In the genomic region with DNA sequence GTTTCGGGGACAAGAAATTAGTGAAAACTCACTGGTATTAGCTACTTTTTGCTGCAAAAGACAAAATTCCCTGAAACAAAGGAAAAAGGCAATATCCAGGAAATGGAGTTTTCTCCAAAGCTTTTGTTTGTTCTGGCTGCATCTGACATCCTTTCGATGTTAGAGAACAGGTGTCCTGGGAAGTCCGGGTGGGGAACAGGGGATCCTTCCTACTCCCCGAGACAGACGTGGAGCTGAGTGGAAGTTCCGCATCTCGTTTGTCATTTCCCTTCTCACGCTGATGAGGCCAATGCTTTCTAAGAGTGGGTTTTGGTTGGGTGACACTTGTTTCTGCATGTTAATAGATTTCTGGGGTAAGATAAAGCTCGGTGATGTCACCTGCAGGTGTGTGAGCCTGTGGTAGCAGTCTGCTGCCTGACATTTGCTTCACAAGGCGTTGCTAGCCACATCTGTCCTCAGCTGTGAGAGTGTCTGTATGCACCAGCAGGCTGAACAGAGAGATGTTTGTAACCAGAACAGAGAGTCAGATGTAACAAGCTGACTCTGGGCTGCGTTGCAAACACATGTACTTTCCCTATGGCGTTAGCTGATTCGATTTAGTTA, we compare ENCODE assay signal across 8 cellular contexts.
DNase-seq lines count a peak whose midpoint lies in the region; ATAC-seq and TF ChIP-seq lines count a peak whose summit lies in the region.

No MANE protein-coding gene starts in this region.

- peak; percentile 32 to 67 for DNase-seq in activated CD8-positive, alpha-beta memory T cell treated with anti-CD3 and anti-CD28 coated beads for 4 hours (ENCODE audit: low read depth in 2 of 2)
- no peak for DNase-seq in activated CD8-positive, alpha-beta memory T cell treated with anti-CD3 and anti-CD28 coated beads, Interleukin-2, amount 50 U/mL, for 48 hours
- peak; percentile 87 for DNase-seq in activated CD8-positive, alpha-beta memory T cell treated with anti-CD3 and anti-CD28 coated beads, Interleukin-2, amount 10 ng/mL, durations not matched to agents 7 days and 5 days
- peak; percentile 89 for DNase-seq in medulla oblongata (ENCODE audit: extremely low spot score)
- no peak for DNase-seq in PC-3
- no peak for DNase-seq in NCI-H1092 treated with DMSO at 0.1 percent for 48 hours (lab: John Stamatoyannopoulos, UW)
- no peak for DNase-seq in Calu3

- H3F3A ChIP-seq in PC-3 (ENCODE audit: low read length, unreplicated experiment) = no peaks in the 10 kb centered on the region

- intact Hi-C loops in PC-3 (cut with micrococcal nuclease) (no loop called here), Calu3 (cut with micrococcal nuclease; ENCODE audit: unreplicated experiment) (no loop called here)

- no peaks in the 10 kb centered on the region for H3K4me1 ChIP-seq in PC-3 (ENCODE audit: insufficient read depth, low read length)

- POLR2A ChIA-PET in PC-3 (lab: Charles Lee; ENCODE audit: unreplicated experiment) = no interaction called here

- H3K9me3 Mint-ChIP-seq in activated CD8-positive, alpha-beta memory T cell treated with anti-CD3 and anti-CD28 coated beads, Interleukin-2, amount 10 ng/mL, durations not matched to agents 7 days and 5 days (ENCODE audit: low read depth) = no peaks in the 10 kb centered on the region
- H3K9me3 Mint-ChIP-seq in Calu3 (ENCODE audit: low read depth, unreplicated experiment) = no peaks in the 10 kb centered on the region

- no peaks in the 10 kb centered on the region for H3K36me3 ChIP-seq in PC-3 (ENCODE audit: low read depth, low read length)

- H3K27me3 Mint-ChIP-seq in activated CD8-positive, alpha-beta memory T cell treated with anti-CD3 and anti-CD28 coated beads, Interleukin-2, amount 10 ng/mL, durations not matched to agents 7 days and 5 days = peaks cover 45% of the 10 kb centered on the region
- peaks cover 71% of the 10 kb centered on the region for H3K27me3 Mint-ChIP-seq in Calu3 (ENCODE audit: unreplicated experiment)

- H2AFZ ChIP-seq in PC-3 (ENCODE audit: low read length) = no peak overlapping the region

- no peaks in the 10 kb centered on the region for H4K20me1 ChIP-seq in PC-3 (ENCODE audit: low read length)

- H3K4me3 Mint-ChIP-seq in activated CD8-positive, alpha-beta memory T cell treated with anti-CD3 and anti-CD28 coated beads, Interleukin-2, amount 10 ng/mL, durations not matched to agents 7 days and 5 days = peak overlapping the region; percentile 55
- H3K4me3 Mint-ChIP-seq in Calu3 (ENCODE audit: low read depth, unreplicated experiment) = no peak overlapping the region

- H3K9ac ChIP-seq in PC-3 (ENCODE audit: low read length) = no peak overlapping the region

- H3K4me2 ChIP-seq in PC-3 (ENCODE audit: low read length) = no peak overlapping the region

- H3K27me3 ChIP-seq in PC-3 (ENCODE audit: low read length) = no peaks in the 10 kb centered on the region

- H3K79me2 ChIP-seq in PC-3 (ENCODE audit: low read length) = no peaks in the 10 kb centered on the region

- CTCF ChIA-PET in activated CD8-positive, alpha-beta memory T cell treated with anti-CD3 and anti-CD28 coated beads, Interleukin-2, amount 10 ng/mL, durations not matched to agents 7 days and 5 days (lab: Charles Lee) = interaction anchor here (0.7 to 4.9 kb wide), 10 partner anchors 9 to 263 kb away, joined by 3 to 32 read pairs (median 4); a partner anchor contains a TSS
- CTCF ChIA-PET in PC-3 (lab: Charles Lee) (no interaction called here), Calu3 (lab: Charles Lee) (interaction anchor here (0.6 kb wide), 1 partner anchor 216 kb away, joined by 4 read pairs; no protein-coding TSS in a partner anchor)

- no peak for TF ChIP-seq CTCF in PC-3 (conservative IDR thresholded peaks at IDR 0.05; ENCODE audit: low read depth, low read length)
- TF ChIP-seq CTCF in Calu3 (IDR thresholded peaks at IDR 0.05; ENCODE audit: unreplicated experiment) = no peak

- BruUV-seq in PC-3 (replicated peaks; lab: Mats Ljungman, UMichigan) (no TSS peak), Calu3 (replicated peaks; lab: Mats Ljungman, UMichigan) (no TSS peak)

- H3K4me3 ChIP-seq in PC-3 (ENCODE audit: low read length) = no peak overlapping the region

- H3K9me2 ChIP-seq in PC-3 (replicated peaks; ENCODE audit: low read length) = no peaks in the 10 kb centered on the region

- peaks cover 64% of the 10 kb centered on the region for H3K4me1 Mint-ChIP-seq in activated CD8-positive, alpha-beta memory T cell treated with anti-CD3 and anti-CD28 coated beads, Interleukin-2, amount 10 ng/mL, durations not matched to agents 7 days and 5 days
- no peaks in the 10 kb centered on the region for H3K4me1 Mint-ChIP-seq in Calu3 (ENCODE audit: low read depth, unreplicated experiment)

- no peak overlapping the region for H3K27ac ChIP-seq in PC-3 (ENCODE audit: low read length)

- ATAC-seq in HG03460 (IDR thresholded peaks at IDR 0.05; ENCODE audit: unreplicated experiment) (peak; percentile 85), PC-3 (no peak)
- ATAC-seq in activated CD8-positive, alpha-beta memory T cell treated with anti-CD3 and anti-CD28 coated beads, Interleukin-2, amount 10 ng/mL, durations not matched to agents 7 days and 5 days = peak; percentile 92

- H3K9me3 ChIP-seq in PC-3 (ENCODE audit: low read length) = no peaks in the 10 kb centered on the region

- H3K27ac Mint-ChIP-seq in activated CD8-positive, alpha-beta memory T cell treated with anti-CD3 and anti-CD28 coated beads, Interleukin-2, amount 10 ng/mL, durations not matched to agents 7 days and 5 days = peak overlapping the region; percentile 80
- H3K27ac Mint-ChIP-seq in Calu3 (ENCODE audit: unreplicated experiment) = no peak overlapping the region

- peaks cover 2% of the 10 kb centered on the region for H3K36me3 Mint-ChIP-seq in activated CD8-positive, alpha-beta memory T cell treated with anti-CD3 and anti-CD28 coated beads, Interleukin-2, amount 10 ng/mL, durations not matched to agents 7 days and 5 days
- H3K36me3 Mint-ChIP-seq in Calu3 (ENCODE audit: insufficient read depth, unreplicated experiment) = no peaks in the 10 kb centered on the region

Comparison
In these comparisons a context has a peak if more than half of its experiments do, and no peak if none do; other contexts are left out.
1. DNase-seq: peak in activated CD8-positive, alpha-beta memory T cell treated with anti-CD3 and anti-CD28 coated beads for 4 hours (2 of 2), activated CD8-positive, alpha-beta memory T cell treated with anti-CD3 and anti-CD28 coated beads, Interleukin-2, amount 10 ng/mL, durations not matched to agents 7 days and 5 days (single experiment) and medulla oblongata (single experiment); none in activated CD8-positive, alpha-beta memory T cell treated with anti-CD3 and anti-CD28 coated beads, Interleukin-2, amount 50 U/mL, for 48 hours (single experiment), PC-3 (single experiment), NCI-H1092 treated with DMSO at 0.1 percent for 48 hours (single experiment) and Calu3 (single experiment).